ENCODE assay signal across 8 cellular contexts in the genomic region with DNA sequence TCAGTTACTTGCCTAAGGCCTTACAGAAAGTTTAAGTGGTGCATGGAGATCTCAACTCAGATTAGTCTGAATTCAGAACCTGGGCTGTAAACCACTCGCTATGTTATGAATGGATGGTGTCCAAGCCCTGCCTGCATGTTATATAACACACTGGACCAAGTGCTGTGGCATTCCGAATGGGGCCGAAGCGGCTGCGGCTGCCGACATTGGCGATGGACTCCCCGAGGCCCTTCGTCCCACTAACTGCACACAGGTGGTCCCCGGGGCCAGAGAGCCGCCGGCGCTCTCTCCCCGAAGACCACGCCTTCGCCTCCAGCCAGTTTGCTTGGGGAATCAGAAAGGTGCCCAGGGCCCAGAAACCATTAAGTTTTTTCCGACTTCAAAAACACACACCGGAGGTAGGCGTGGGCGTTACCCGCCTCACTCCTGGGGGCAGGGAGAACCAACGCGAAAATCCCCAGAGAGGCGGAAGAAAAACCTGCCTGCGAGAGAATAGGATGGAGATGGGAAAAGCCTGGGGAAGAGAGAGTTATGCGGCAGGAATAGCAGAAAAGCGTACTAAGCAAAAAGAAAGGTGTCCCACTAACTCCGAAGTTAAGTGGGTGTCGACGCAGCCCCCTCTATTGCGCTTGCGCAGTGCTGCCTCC.
DNase-seq lines count a peak whose midpoint lies in the region; ATAC-seq, FAIRE-seq and TF ChIP-seq lines count a peak whose summit lies in the region.

No MANE protein-coding gene starts in this region.

- no peak for FAIRE-seq in urothelium cell line (lab: Jason Lieb, UNC)

- in situ Hi-C loops in astrocyte of the spinal cord (cut with HindIII; ENCODE audit: low sequenced_read_pairs) = no loop called here

- DNase-seq in D341Med (ENCODE audit: low spot score) (peak; percentile 48), astrocyte of the spinal cord (ENCODE audit: low read depth, low spot score) (peak; percentile 22), islet precursor cell (peak; percentile 67), urothelium cell line (ENCODE audit: low spot score) (no peak)
- no peak for DNase-seq in stimulated activated naive CD8-positive, alpha-beta T cell treated with anti-CD3 and anti-CD28 coated beads, Interleukin-15, Interleukin-2, amounts not matched to agents 100 U/mL and 50 U/mL, for 24 hours
- DNase-seq in stimulated activated CD4-positive, alpha-beta T cell treated with anti-CD3 and anti-CD28 coated beads, Interleukin-4, amount 100 ng/mL, for 4 hours = no peak

- H3K4me3 ChIP-seq in astrocyte of the spinal cord (ENCODE audit: low read depth, low read length) = peak overlapping the region; percentile 65

- ATAC-seq in GM21360 (IDR thresholded peaks at IDR 0.05; ENCODE audit: unreplicated experiment) = peak; percentile 18
- ATAC-seq in HG03558 (IDR thresholded peaks at IDR 0.05; ENCODE audit: extremely low read depth, unreplicated experiment) = peak; percentile 10
- peak; percentile 16 for ATAC-seq in stimulated activated naive CD8-positive, alpha-beta T cell treated with anti-CD3 and anti-CD28 coated beads, Interleukin-15, Interleukin-2, amounts not matched to agents 100 U/mL and 50 U/mL, for 24 hours

- no peak for TF ChIP-seq CTCF in astrocyte of the spinal cord (IDR thresholded peaks at IDR 0.05; ENCODE audit: low read depth, low read length)

Comparison
In these comparisons a context has a peak if more than half of its experiments do, and no peak if none do; other contexts are left out.
1. DNase-seq: peak in D341Med (single experiment), astrocyte of the spinal cord (single experiment) and islet precursor cell (single experiment); none in stimulated activated naive CD8-positive, alpha-beta T cell treated with anti-CD3 and anti-CD28 coated beads, Interleukin-15, Interleukin-2, amounts not matched to agents 100 U/mL and 50 U/mL, for 24 hours (single experiment), stimulated activated CD4-positive, alpha-beta T cell treated with anti-CD3 and anti-CD28 coated beads, Interleukin-4, amount 100 ng/mL, for 4 hours (0 of 2) and urothelium cell line (single experiment).
2. Peak in every context shown above with its lines, with median percentiles within 50 percentile points of each other: ATAC-seq.